In genomic region chr4:140096483-140096861, GRCh38 we compare ENCODE assay signal across 10 cellular contexts. TPM values are rescaled to one million over a fixed set of nuclear protein-coding genes. Genes with fewer than 3 reads are reported as not detected.
DNase-seq lines count a peak whose midpoint lies in the region; FAIRE-seq and TF ChIP-seq lines count a peak whose summit lies in the region.
"Had no signal": no experiment of that assay in that cellular context is flagged by ENCODE, and none has a peak within 500 bp of the region (broad histone marks: within the 10 kb centered on the region; RNA-seq: fewer than 3 reads in every experiment).

No MANE protein-coding gene starts in this region.

- no peak for TF ChIP-seq POLR2A in Peyer's patch (IDR thresholded peaks at IDR 0.05)

- H3K9me3 ChIP-seq in Peyer's patch (no peaks in the 10 kb centered on the region), small intestine (ENCODE audit: control insufficient read depth, low read depth) (no peaks in the 10 kb centered on the region)

- H3K27me3 Mint-ChIP-seq in T-helper 1 cell treated with Interleukin-12 subunit alpha and Interleukin-12 subunit beta and Interleukin-4 antibody, amounts not matched to agents 30 μg/mL and 1 μg/mL, for 36 hours (ENCODE audit: low read depth), result peaks cover 4% of the 10 kb centered on the region
- H3K27me3 Mint-ChIP-seq in endothelial cell (ENCODE audit: unreplicated experiment), result peaks cover 12% of the 10 kb centered on the region

- H3K36me3 ChIP-seq in Peyer's patch, result no peaks in the 10 kb centered on the region
- no peaks in the 10 kb centered on the region for H3K36me3 ChIP-seq in small intestine (ENCODE audit: control insufficient read depth in 2 of 2, insufficient read depth in 2 of 2, low read length in 2 of 2)

- 78 to 92% (median 86%) methylated on average over 5 of the region's 5 CpGs for WGBS in small intestine, 3 donors

- peak overlapping the region; percentile 91 for H3K27ac Mint-ChIP-seq in T-helper 1 cell treated with Interleukin-12 subunit alpha and Interleukin-12 subunit beta and Interleukin-4 antibody, amounts not matched to agents 30 μg/mL and 1 μg/mL, for 36 hours
- peak overlapping the region; percentile 33 for H3K27ac Mint-ChIP-seq in endothelial cell (ENCODE audit: unreplicated experiment)

- H3K4me1 ChIP-seq in Peyer's patch, result peaks cover 0 to 32% (median 2%) of the 10 kb centered on the region in 4 donors
- H3K4me1 ChIP-seq in small intestine (ENCODE audit: control insufficient read depth in 2 of 2, insufficient read depth in 1 of 2, low read depth in 1 of 2, low read length in 1 of 2), result peaks cover 2 to 34% of the 10 kb centered on the region in 2 donors

- TF ChIP-seq CTCF in Peyer's patch (IDR thresholded peaks at IDR 0.05) (no peak), endothelial cell (IDR thresholded peaks at IDR 0.05; ENCODE audit: unreplicated experiment) (no peak), GM13976 (IDR thresholded peaks at IDR 0.05; ENCODE audit: borderline replicate concordance, control extremely low read depth, extremely low read depth, insufficient read depth, missing control alignments) (no peak)

- peak overlapping the region; percentile 72 for H3K4me3 Mint-ChIP-seq in T-helper 1 cell treated with Interleukin-12 subunit alpha and Interleukin-12 subunit beta and Interleukin-4 antibody, amounts not matched to agents 30 μg/mL and 1 μg/mL, for 36 hours
- no peak overlapping the region for H3K4me3 Mint-ChIP-seq in endothelial cell (ENCODE audit: unreplicated experiment)

- no peak overlapping the region for H3K4me3 ChIP-seq in Peyer's patch
- no peak overlapping the region for H3K4me3 ChIP-seq in skin epidermis
- H3K4me3 ChIP-seq in small intestine (ENCODE audit: low read depth in 1 of 2, low read length in 2 of 2), result no peak overlapping the region

- H3K27ac ChIP-seq in Peyer's patch (peak overlapping the region in 3 of 4 donors; percentile 29 to 82 (median 47)), skin epidermis (peak overlapping the region in 18 of 21 experiments; percentile 12 to 84 (median 66)), small intestine (ENCODE audit: low read depth in 1 of 2, low read length in 1 of 2) (peak overlapping the region in 1 of 2 donors; percentile 83)

- no peak for FAIRE-seq in small intestine (lab: Jason Lieb, UNC)
- FAIRE-seq: bronchial epithelial cell had no signal

- H3K4me1 Mint-ChIP-seq in T-helper 1 cell treated with Interleukin-12 subunit alpha and Interleukin-12 subunit beta and Interleukin-4 antibody, amounts not matched to agents 30 μg/mL and 1 μg/mL, for 36 hours (ENCODE audit: low read depth), result peaks cover 74% of the 10 kb centered on the region
- peaks cover 90% of the 10 kb centered on the region for H3K4me1 Mint-ChIP-seq in endothelial cell (ENCODE audit: unreplicated experiment)

- no peaks in the 10 kb centered on the region for H3K9me3 Mint-ChIP-seq in T-helper 1 cell treated with Interleukin-12 subunit alpha and Interleukin-12 subunit beta and Interleukin-4 antibody, amounts not matched to agents 30 μg/mL and 1 μg/mL, for 36 hours
- H3K9me3 Mint-ChIP-seq in endothelial cell (ENCODE audit: unreplicated experiment), result no peaks in the 10 kb centered on the region

- H3K27me3 ChIP-seq in Peyer's patch (no peaks in the 10 kb centered on the region), small intestine (ENCODE audit: control insufficient read depth in 2 of 2, insufficient read depth in 2 of 2, low read length in 2 of 2) (no peaks in the 10 kb centered on the region)

- H3K36me3 Mint-ChIP-seq in T-helper 1 cell treated with Interleukin-12 subunit alpha and Interleukin-12 subunit beta and Interleukin-4 antibody, amounts not matched to agents 30 μg/mL and 1 μg/mL, for 36 hours (ENCODE audit: low read depth), result peaks cover 15% of the 10 kb centered on the region
- peaks cover 4% of the 10 kb centered on the region for H3K36me3 Mint-ChIP-seq in endothelial cell (ENCODE audit: low read depth, unreplicated experiment)

- DNase-seq in T-helper 1 cell, result no peak
- no peak for DNase-seq in Peyer's patch
- no peak for DNase-seq in endothelial cell (ENCODE audit: low spot score)
- no peak for DNase-seq in pons (ENCODE audit: low spot score)
- no peak for DNase-seq in small intestine
- no peak for DNase-seq in GM13976 (ENCODE audit: low spot score)
- DNase-seq: 8988T had no signal

- in situ Hi-C loops in GM13976 (cut with MboI; ENCODE audit: low sequenced_read_pairs, unreplicated experiment), result no loop called here

RNA-seq across cellular contexts. Expression of gene MAML3, which starts 57.5 kb away (rescaled TPM):
- total RNA-seq in Peyer's patch (10 to 100 TPM in 3 of 4 donors, 1 to 10 TPM in 1; 6.5 to 44.6 (median 22.1) TPM), endothelial cell (ENCODE audit: unreplicated experiment) (31.0 TPM)
- 1 to 10 TPM; 1.4 to 5.3 (median 1.6) TPM for polyA plus RNA-seq in small intestine
